Comparison of ENCODE assay signal across 29 cellular contexts in the genomic region with DNA sequence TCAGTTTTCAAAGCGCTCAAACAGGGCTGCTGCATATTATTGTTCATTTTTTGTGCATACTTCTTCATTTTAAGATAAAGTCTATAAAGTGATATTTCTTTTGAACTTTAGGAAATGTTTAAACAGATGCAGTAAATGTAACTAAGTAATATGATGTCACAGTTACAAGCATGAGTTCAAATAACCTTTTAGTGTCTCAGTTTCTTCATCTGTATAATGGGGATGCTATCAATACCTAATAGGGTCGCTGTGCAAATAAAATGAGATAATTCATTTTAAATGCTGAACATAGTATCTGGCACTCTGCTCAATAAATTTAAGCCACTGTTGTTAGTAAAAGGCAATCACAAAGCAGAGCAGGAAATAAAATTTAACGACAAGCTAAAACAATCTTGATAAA.
"Had no signal": no experiment of that assay in that cellular context is flagged by ENCODE, and none has a peak within 500 bp of the region (broad histone marks: within the 10 kb centered on the region; RNA-seq: fewer than 3 reads in every experiment).

No MANE protein-coding gene starts in this region.

- ATAC-seq: activated CD8-positive, alpha-beta T cell treated with anti-CD3 and anti-CD28 coated beads for 36 hours; activated T-cell treated with anti-CD3 and anti-CD28 coated beads, Interleukin-2, amount 50 U/mL, for 4 hours; activated T-helper 17 cell treated with anti-CD3 and anti-CD28 coated beads, Interleukin-2, amount 50 U/mL, for 72 hours; gastroesophageal sphincter; heart right ventricle; T-helper 17 cell had no signal

- H3K36me3 ChIP-seq: brain microvascular endothelial cell, WERI-Rb-1 had no signal

- H3K27ac ChIP-seq: brain microvascular endothelial cell, coronary artery, dorsolateral prefrontal cortex, esophagus squamous epithelium, gastroesophageal sphincter, heart right ventricle, WERI-Rb-1 had no signal

- H3K27me3 ChIP-seq: brain microvascular endothelial cell, dorsolateral prefrontal cortex, esophagus squamous epithelium, gastroesophageal sphincter, heart right ventricle had no signal

- H3K4me1 ChIP-seq: esophagus squamous epithelium, gastroesophageal sphincter, heart right ventricle had no signal

- FAIRE-seq: astrocyte, bronchial epithelial cell had no signal

- DNase-seq: activated CD4-positive, alpha-beta T cell treated with anti-CD3 and anti-CD28 coated beads for 1 hour; activated CD4-positive, alpha-beta T cell treated with anti-CD3 and anti-CD28 coated beads for 48 hours; activated CD4-positive, alpha-beta T cell treated with anti-CD3 and anti-CD28 coated beads, Interleukin-2, amount 50 U/mL, for 1 hour; activated CD4-positive, alpha-beta T cell treated with anti-CD3 and anti-CD28 coated beads, Interleukin-2, amount 50 U/mL, for 48 hours; activated CD4-positive, CD25-positive, alpha-beta regulatory T cell; activated CD8-positive, alpha-beta memory T cell treated with anti-CD3 and anti-CD28 coated beads for 24 hours; activated CD8-positive, alpha-beta T cell treated with anti-CD3 and anti-CD28 coated beads for 36 hours; activated effector memory CD4-positive, alpha-beta T cell treated with Interleukin-2 at 50 U/mL for 16 hours; activated gamma-delta T cell treated with Interleukin-2 at 50 U/mL for 16 hours; activated naive CD4-positive, alpha-beta T cell treated with anti-CD3 and anti-CD28 coated beads, Interleukin-2, amount 50 U/mL, for 16 hours; activated naive CD4-positive, alpha-beta T cell treated with Interleukin-2 at 50 U/mL for 16 hours; activated T-cell treated with anti-CD3 and anti-CD28 coated beads, Interleukin-2, amount 50 U/mL, for 4 hours; amniotic stem cell; anterior cingulate cortex; brain microvascular endothelial cell; dorsolateral prefrontal cortex; effector memory CD4-positive, alpha-beta T cell; esophagus squamous epithelium; foreskin melanocyte; heart right ventricle; T-helper 1 cell; T-helper 17 cell; T1000; WERI-Rb-1 had no signal

- H3K4me3 ChIP-seq: coronary artery, dorsolateral prefrontal cortex, esophagus squamous epithelium, gastroesophageal sphincter, heart right ventricle had no signal
